Comparison of ENCODE assay signal across 12 cellular contexts in genomic region chr11:111394156-111394555, GRCh38. TPM values are rescaled to one million over a fixed set of nuclear protein-coding genes. Genes with fewer than 3 reads are reported as not detected.
DNase-seq lines count a peak whose midpoint lies in the region; ATAC-seq, FAIRE-seq and TF ChIP-seq lines count a peak whose summit lies in the region.
"Not testable (repeated sequence)": the region's sequence is repeated elsewhere in the genome, so short reads cannot be mapped to it uniquely, and the experiment has no call there.
"Had no signal": no experiment of that assay in that cellular context is flagged by ENCODE, and none has a peak within 500 bp of the region (broad histone marks: within the 10 kb centered on the region; RNA-seq: fewer than 3 reads in every experiment).

No MANE protein-coding gene starts in this region.

- H3K36me3 ChIP-seq in BLaER1 treated with 17β-estradiol and CSF1 and Interleukin-3, amounts not matched to agents 10 nM and 100 nM; OCI-LY7 (ENCODE audit: insufficient read depth, low read length); astrocyte (ENCODE audit: insufficient read depth, low read length): not testable (repeated sequence)

- BruUV-seq in OCI-LY7 (replicated peaks; lab: Mats Ljungman, UMichigan): not testable (repeated sequence)

- not testable (repeated sequence) for H3K9me3 Mint-ChIP-seq in IgD-negative memory B cell; activated CD8-positive, alpha-beta T cell treated with anti-CD3 and anti-CD28 coated beads for 36 hours; astrocyte (ENCODE audit: unreplicated experiment); memory B cell

- not testable (repeated sequence) for DNase-seq in GM19239 (ENCODE audit: insufficient read length, low spot score); OCI-LY7 (ENCODE audit: low spot score); memory B cell (ENCODE audit: low spot score in 2 of 2)
- peak; percentile 45 for DNase-seq in activated CD8-positive, alpha-beta T cell treated with anti-CD3 and anti-CD28 coated beads for 36 hours
- DNase-seq in astrocyte (ENCODE audit: low read depth): peak; percentile 36
- peak; percentile 41 for DNase-seq in stimulated activated naive CD8-positive, alpha-beta T cell treated with anti-CD3 and anti-CD28 coated beads, Interleukin-15, Interleukin-2, amounts not matched to agents 100 U/mL and 50 U/mL, for 24 hours

- intact Hi-C loops in OCI-LY7 (cut with micrococcal nuclease; ENCODE audit: unreplicated experiment); activated CD8-positive, alpha-beta T cell treated with anti-CD3 and anti-CD28 coated beads for 36 hours (cut with micrococcal nuclease): not testable (repeated sequence)

- H3K79me2 ChIP-seq in OCI-LY7 (ENCODE audit: insufficient read depth, low read depth, low read length); astrocyte (ENCODE audit: insufficient read depth, low read length): not testable (repeated sequence)

- H3K4me1 ChIP-seq in BLaER1 treated with 17β-estradiol and CSF1 and Interleukin-3, amounts not matched to agents 10 nM and 100 nM: peaks cover 20 to 58% (median 50%) of the 10 kb centered on the region in 10 experiments
- H3K4me1 ChIP-seq in OCI-LY7 (ENCODE audit: insufficient read depth, low read length, poor library complexity, severe bottlenecking): peaks cover 80% of the 10 kb centered on the region
- H3K4me1 ChIP-seq in astrocyte (ENCODE audit: insufficient read depth, low read length): not testable (repeated sequence)

- H2AFZ ChIP-seq in OCI-LY7 (ENCODE audit: low read length): peak overlapping the region; percentile 29; the same call in 1 of the 2 replicates
- not testable (repeated sequence) for H2AFZ ChIP-seq in astrocyte (ENCODE audit: low read depth, low read length)

- not testable (repeated sequence) for H3K27me3 Mint-ChIP-seq in IgD-negative memory B cell; activated CD8-positive, alpha-beta T cell treated with anti-CD3 and anti-CD28 coated beads for 36 hours; memory B cell
- H3K27me3 Mint-ChIP-seq in astrocyte (ENCODE audit: low read depth, unreplicated experiment): peaks cover 30% of the 10 kb centered on the region

- TF ChIP-seq CTCF in OCI-LY7 (conservative IDR thresholded peaks at IDR 0.05; ENCODE audit: low read length); activated CD8-positive, alpha-beta T cell treated with anti-CD3 and anti-CD28 coated beads for 36 hours (IDR thresholded peaks at IDR 0.05); astrocyte (IDR thresholded peaks at IDR 0.05; ENCODE audit: insufficient read depth, low read depth, low read length): not testable (repeated sequence)

- peak; percentile 70 for FAIRE-seq in GM19239 (lab: Jason Lieb, UNC)
- not testable (repeated sequence) for FAIRE-seq in astrocyte (lab: Jason Lieb, UNC)

- H3K9me2 ChIP-seq in OCI-LY7 (ENCODE audit: insufficient read depth, low read length): not testable (repeated sequence)

- peak overlapping the region; percentile 34 to 64 (median 41); a peak in 21 of 22 replicates for H3K4me2 ChIP-seq in BLaER1 treated with 17β-estradiol and CSF1 and Interleukin-3, amounts not matched to agents 10 nM and 100 nM
- H3K4me2 ChIP-seq in OCI-LY7 (ENCODE audit: low read length): peak overlapping the region; percentile 78; the same call in 1 of the 2 replicates
- H3K4me2 ChIP-seq in astrocyte (ENCODE audit: low read length): not testable (repeated sequence)

- H3K4me1 Mint-ChIP-seq in IgD-negative memory B cell (peaks cover 43 to 73% (median 64%) of the 10 kb centered on the region in 3 donors), memory B cell (peaks cover 56% of the 10 kb centered on the region)
- H3K4me1 Mint-ChIP-seq in activated CD8-positive, alpha-beta T cell treated with anti-CD3 and anti-CD28 coated beads for 36 hours (ENCODE audit: low read depth): peaks cover 12% of the 10 kb centered on the region
- not testable (repeated sequence) for H3K4me1 Mint-ChIP-seq in astrocyte (ENCODE audit: low read depth, unreplicated experiment)

- H3K27ac Mint-ChIP-seq in IgD-negative memory B cell (peak overlapping the region; percentile 32 to 85 (median 59)), memory B cell (peak overlapping the region; percentile 43)
- H3K27ac Mint-ChIP-seq in activated CD8-positive, alpha-beta T cell treated with anti-CD3 and anti-CD28 coated beads for 36 hours: peak overlapping the region; percentile 60
- H3K27ac Mint-ChIP-seq in astrocyte (ENCODE audit: unreplicated experiment): not testable (repeated sequence)

- H3K9ac ChIP-seq in BLaER1 treated with 17β-estradiol and CSF1 and Interleukin-3, amounts not matched to agents 10 nM and 100 nM; astrocyte (ENCODE audit: low read length): not testable (repeated sequence)

- POLR2A ChIA-PET in OCI-LY7 (lab: Charles Lee): interaction anchor here (1.2 to 9.3 kb wide), 4 partner anchors 11 to 20 kb away, joined by 4 to 236 read pairs (median 56); partner anchors contain the start of gene POU2AF1
- POLR2A ChIA-PET in activated CD8-positive, alpha-beta T cell treated with anti-CD3 and anti-CD28 coated beads for 36 hours (lab: Charles Lee): not testable (repeated sequence)

- not testable (repeated sequence) for H3K27ac ChIP-seq in BLaER1 treated with 17β-estradiol and CSF1 and Interleukin-3, amounts not matched to agents 10 nM and 100 nM; OCI-LY7 (ENCODE audit: low read depth, low read length, poor library complexity, severe bottlenecking); astrocyte (ENCODE audit: low read depth, low read length)

- ATAC-seq in activated CD8-positive, alpha-beta T cell treated with anti-CD3 and anti-CD28 coated beads for 36 hours: peak; percentile 69
- peak; percentile 63 for ATAC-seq in memory B cell (ENCODE audit: low read depth)
- ATAC-seq in stimulated activated naive CD8-positive, alpha-beta T cell treated with anti-CD3 and anti-CD28 coated beads, Interleukin-15, Interleukin-2, amounts not matched to agents 100 U/mL and 50 U/mL, for 24 hours: peak; percentile 53

- H3K4me3 ChIP-seq in BLaER1 treated with 17β-estradiol and CSF1 and Interleukin-3, amounts not matched to agents 10 nM and 100 nM; OCI-LY7 (ENCODE audit: low read depth, low read length, poor library complexity, severe bottlenecking); astrocyte (ENCODE audit: insufficient read depth, low read depth, low read length): not testable (repeated sequence)

- CTCF ChIA-PET in OCI-LY7 (lab: Charles Lee; ENCODE audit: unreplicated experiment): interaction anchor here (1.0 kb wide), 1 partner anchor 23 kb away, joined by 3 read pairs; no protein-coding TSS in a partner anchor
- CTCF ChIA-PET in activated CD8-positive, alpha-beta T cell treated with anti-CD3 and anti-CD28 coated beads for 36 hours (lab: Charles Lee): interaction anchor here (1.4 kb wide), 2 partner anchors 29 to 34 kb away, joined by 3 to 4 read pairs; no protein-coding TSS in a partner anchor

- not testable (repeated sequence) for H3K9me3 ChIP-seq in BLaER1 treated with 17β-estradiol and CSF1 and Interleukin-3, amounts not matched to agents 10 nM and 100 nM (replicated peaks in 1 of 11); OCI-LY7 (ENCODE audit: low read length); astrocyte (ENCODE audit: insufficient read depth, low read depth, low read length)

- not testable (repeated sequence) for H3K36me3 Mint-ChIP-seq in IgD-negative memory B cell; activated CD8-positive, alpha-beta T cell treated with anti-CD3 and anti-CD28 coated beads for 36 hours (ENCODE audit: low read depth); astrocyte (ENCODE audit: low read depth, unreplicated experiment); memory B cell

- not testable (repeated sequence) for H4K20me1 ChIP-seq in BLaER1 treated with 17β-estradiol and CSF1 and Interleukin-3, amounts not matched to agents 10 nM and 100 nM; OCI-LY7 (ENCODE audit: insufficient read depth, low read length); astrocyte (ENCODE audit: insufficient read depth, low read length)

- H3K27me3 ChIP-seq in BLaER1 treated with 17β-estradiol and CSF1 and Interleukin-3, amounts not matched to agents 10 nM and 100 nM; astrocyte (ENCODE audit: insufficient read depth, low read length): not testable (repeated sequence)

- peak overlapping the region in 3 of 4 donors; percentile 57 to 88 (median 69) for H3K4me3 Mint-ChIP-seq in IgD-negative memory B cell
- not testable (repeated sequence) for H3K4me3 Mint-ChIP-seq in activated CD8-positive, alpha-beta T cell treated with anti-CD3 and anti-CD28 coated beads for 36 hours; astrocyte (ENCODE audit: unreplicated experiment)
- peak overlapping the region; percentile 21 for H3K4me3 Mint-ChIP-seq in memory B cell

RNA-seq across cellular contexts. Expression of gene POU2AF1, which starts 15.1 kb away (rescaled TPM):
- polyA plus RNA-seq in IgD-negative memory B cell: 194 TPM
- 56.4 and 86.1 TPM in 2 replicates for total RNA-seq in OCI-LY7 (2014; rRNA removed; shearing (Covaris generic))
- total RNA-seq in OCI-LY7 (2022) (285 and 315 TPM in 2 replicates), astrocyte (not detected in 2 replicates)
- 1 to 10 TPM; 3.6 to 4.5 TPM for total RNA-seq in activated CD8-positive, alpha-beta T cell treated with anti-CD3 and anti-CD28 coated beads for 36 hours
- total RNA-seq: A172, GM23338, H9, IMR-90 had no signal
- polyA plus RNA-seq: GM23338, IMR-90 had no signal

Comparison
In these comparisons a context has a peak if more than half of its experiments do, and no peak if none do; other contexts are left out.
1. RNA of gene POU2AF1, which starts 15.1 kb away (total RNA-seq): 56.4 to 315 TPM in OCI-LY7; 3.6 to 4.5 TPM in activated CD8-positive, alpha-beta T cell treated with anti-CD3 and anti-CD28 coated beads for 36 hours and not detected in astrocyte; every median in the first group is over 10 times any median in the second.
2. Peak in every context shown above with its lines, with median percentiles within 50 percentile points of each other: ATAC-seq.